Comparison of ENCODE assay signal across 1 cellular context in genomic region chr2:98734823-98735260, GRCh38.
TF ChIP-seq lines count a peak whose summit lies in the region.

No MANE protein-coding gene starts in this region.

TF ChIP-seq in HepG2, 621 proteins besides CTCF, POLR2A, EP300 and RAD21 (continued from another document and continues in another):
- TF ChIP-seq ZBED4 (CRISPR knock-in tag; IDR thresholded peaks at IDR 0.05; ENCODE audit: borderline replicate concordance) (no peak), MTF1 (CRISPR knock-in tag; IDR thresholded peaks at IDR 0.05) (no peak), KAT8 (CRISPR knock-in tag; IDR thresholded peaks at IDR 0.05) (peak; percentile 74), HCFC1 (IDR thresholded peaks at IDR 0.05; ENCODE audit: low read depth, low read length) (no peak), CERS6 (CRISPR knock-in tag; IDR thresholded peaks at IDR 0.05) (no peak), HOXA3 (CRISPR knock-in tag; IDR thresholded peaks at IDR 0.05) (peak; percentile 37; the same call in 1 of the 2 replicates), HMG20A (CRISPR knock-in tag; IDR thresholded peaks at IDR 0.05; ENCODE audit: borderline replicate concordance) (peak; percentile 94; the same call in 1 of the 2 replicates), ZSCAN12 (CRISPR knock-in tag; IDR thresholded peaks at IDR 0.05) (no peak), ATF7-NPFF (CRISPR knock-in tag; IDR thresholded peaks at IDR 0.05; ENCODE audit: low read depth) (no peak), ASH2L (IDR thresholded peaks at IDR 0.05; ENCODE audit: insufficient read length, low read depth, low read length) (peak; percentile 42), ZNF577 (CRISPR knock-in tag; IDR thresholded peaks at IDR 0.05; ENCODE audit: borderline replicate concordance, low read depth) (no peak), ZNF788 (CRISPR knock-in tag; IDR thresholded peaks at IDR 0.05; ENCODE audit: borderline replicate concordance) (no peak; the same call in 1 of the 2 replicates), CCDC6 (CRISPR knock-in tag; IDR thresholded peaks at IDR 0.05) (no peak), ZNF335 (CRISPR knock-in tag; IDR thresholded peaks at IDR 0.05) (no peak), ZSCAN30 (CRISPR knock-in tag; IDR thresholded peaks at IDR 0.05) (no peak), ZFAT (CRISPR knock-in tag; conservative IDR thresholded peaks at IDR 0.05) (no peak), RFXANK (CRISPR knock-in tag; IDR thresholded peaks at IDR 0.05) (no peak), SMARCE1 (IDR thresholded peaks at IDR 0.05; ENCODE audit: borderline replicate concordance) (no peak), BRF2 (CRISPR knock-in tag; IDR thresholded peaks at IDR 0.05) (no peak), HNRNPK (IDR thresholded peaks at IDR 0.05; ENCODE audit: low read depth, low read length, poor library complexity, severe bottlenecking) (no peak), ZNF747 (CRISPR knock-in tag; IDR thresholded peaks at IDR 0.05; ENCODE audit: borderline replicate concordance) (peak; percentile 65; the same call in 1 of the 2 replicates), PHF20 (CRISPR knock-in tag; IDR thresholded peaks at IDR 0.05) (no peak), NCOA5 (CRISPR knock-in tag; IDR thresholded peaks at IDR 0.05) (no peak), NFIC (IDR thresholded peaks at IDR 0.05; ENCODE audit: low read length) (peak; percentile 81; the same call in 1 of the 2 replicates), ARNT (IDR thresholded peaks at IDR 0.05) (no peak), MXI1 (IDR thresholded peaks at IDR 0.05; ENCODE audit: borderline replicate concordance, low read depth, low read length) (no peak), POLR2G (IDR thresholded peaks at IDR 0.05; ENCODE audit: low read depth, low read length) (peak; percentile 36; the same call in 1 of the 2 replicates), ISL2 (CRISPR knock-in tag; IDR thresholded peaks at IDR 0.05) (peak; percentile 99), SMARCC2 (IDR thresholded peaks at IDR 0.05) (no peak), DMAP1 (CRISPR knock-in tag; IDR thresholded peaks at IDR 0.05) (peak; percentile 51; the same call in 1 of the 2 replicates), RARA (CRISPR knock-in tag; IDR thresholded peaks at IDR 0.05) (peak; percentile 87), SRSF1 (optimal IDR thresholded peaks at IDR 0.05; ENCODE audit: low read depth, low read length) (no peak), TRIM24 (CRISPR knock-in tag; IDR thresholded peaks at IDR 0.05) (no peak), ZNF644 (CRISPR knock-in tag; IDR thresholded peaks at IDR 0.05; ENCODE audit: low read depth) (peak; percentile 90), ZNF235 (CRISPR knock-in tag; IDR thresholded peaks at IDR 0.05; ENCODE audit: borderline replicate concordance) (no peak), RORA (CRISPR knock-in tag; IDR thresholded peaks at IDR 0.05) (no peak), ZBTB46 (CRISPR knock-in tag; IDR thresholded peaks at IDR 0.05; ENCODE audit: borderline replicate concordance) (no peak), ZNF496 (CRISPR knock-in tag; IDR thresholded peaks at IDR 0.05; ENCODE audit: insufficient replicate concordance) (no peak), KLF16 (CRISPR knock-in tag; IDR thresholded peaks at IDR 0.05) (peak in 1 of 2 experiments; percentile 65; a peak in 2 of 4 replicates), KDM5B (CRISPR knock-in tag; IDR thresholded peaks at IDR 0.05; ENCODE audit: borderline replicate concordance) (no peak), HDAC6 (IDR thresholded peaks at IDR 0.05; ENCODE audit: low read depth, low read length) (no peak), ZNF101 (CRISPR knock-in tag; IDR thresholded peaks at IDR 0.05; ENCODE audit: borderline replicate concordance, low read depth) (no peak), EHMT2 (IDR thresholded peaks at IDR 0.05; ENCODE audit: borderline replicate concordance, low read depth, low read length) (peak; percentile 67; the same call in 1 of the 2 replicates), TFAP4 (IDR thresholded peaks at IDR 0.05; ENCODE audit: borderline replicate concordance, low read depth) (peak; percentile 65; the same call in 1 of the 2 replicates), JDP2 (CRISPR knock-in tag; IDR thresholded peaks at IDR 0.05; ENCODE audit: borderline replicate concordance) (no peak), SRSF9 (IDR thresholded peaks at IDR 0.05; ENCODE audit: borderline replicate concordance, insufficient read depth, low read depth, low read length, poor library complexity, severe bottlenecking) (no peak), ZNF558 (CRISPR knock-in tag; IDR thresholded peaks at IDR 0.05; ENCODE audit: borderline replicate concordance) (no peak)
- TF ChIP-seq, protein P1, sequence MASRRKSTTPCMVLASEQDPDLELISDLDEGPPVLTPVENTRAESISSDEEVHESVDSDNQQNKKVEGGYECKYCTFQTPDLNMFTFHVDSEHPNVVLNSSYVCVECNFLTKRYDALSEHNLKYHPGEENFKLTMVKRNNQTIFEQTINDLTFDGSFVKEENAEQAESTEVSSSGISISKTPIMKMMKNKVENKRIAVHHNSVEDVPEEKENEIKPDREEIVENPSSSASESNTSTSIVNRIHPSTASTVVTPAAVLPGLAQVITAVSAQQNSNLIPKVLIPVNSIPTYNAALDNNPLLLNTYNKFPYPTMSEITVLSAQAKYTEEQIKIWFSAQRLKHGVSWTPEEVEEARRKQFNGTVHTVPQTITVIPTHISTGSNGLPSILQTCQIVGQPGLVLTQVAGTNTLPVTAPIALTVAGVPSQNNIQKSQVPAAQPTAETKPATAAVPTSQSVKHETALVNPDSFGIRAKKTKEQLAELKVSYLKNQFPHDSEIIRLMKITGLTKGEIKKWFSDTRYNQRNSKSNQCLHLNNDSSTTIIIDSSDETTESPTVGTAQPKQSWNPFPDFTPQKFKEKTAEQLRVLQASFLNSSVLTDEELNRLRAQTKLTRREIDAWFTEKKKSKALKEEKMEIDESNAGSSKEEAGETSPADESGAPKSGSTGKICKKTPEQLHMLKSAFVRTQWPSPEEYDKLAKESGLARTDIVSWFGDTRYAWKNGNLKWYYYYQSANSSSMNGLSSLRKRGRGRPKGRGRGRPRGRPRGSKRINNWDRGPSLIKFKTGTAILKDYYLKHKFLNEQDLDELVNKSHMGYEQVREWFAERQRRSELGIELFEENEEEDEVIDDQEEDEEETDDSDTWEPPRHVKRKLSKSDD (CRISPR knock-in tag; IDR thresholded peaks at IDR 0.05; ENCODE audit: low read depth), result no peak
- TF ChIP-seq, protein P2, sequence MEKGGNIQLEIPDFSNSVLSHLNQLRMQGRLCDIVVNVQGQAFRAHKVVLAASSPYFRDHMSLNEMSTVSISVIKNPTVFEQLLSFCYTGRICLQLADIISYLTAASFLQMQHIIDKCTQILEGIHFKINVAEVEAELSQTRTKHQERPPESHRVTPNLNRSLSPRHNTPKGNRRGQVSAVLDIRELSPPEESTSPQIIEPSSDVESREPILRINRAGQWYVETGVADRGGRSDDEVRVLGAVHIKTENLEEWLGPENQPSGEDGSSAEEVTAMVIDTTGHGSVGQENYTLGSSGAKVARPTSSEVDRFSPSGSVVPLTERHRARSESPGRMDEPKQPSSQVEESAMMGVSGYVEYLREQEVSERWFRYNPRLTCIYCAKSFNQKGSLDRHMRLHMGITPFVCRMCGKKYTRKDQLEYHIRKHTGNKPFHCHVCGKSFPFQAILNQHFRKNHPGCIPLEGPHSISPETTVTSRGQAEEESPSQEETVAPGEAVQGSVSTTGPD (CRISPR knock-in tag; IDR thresholded peaks at IDR 0.05), result peak; percentile 92
- TF ChIP-seq, protein P3, sequence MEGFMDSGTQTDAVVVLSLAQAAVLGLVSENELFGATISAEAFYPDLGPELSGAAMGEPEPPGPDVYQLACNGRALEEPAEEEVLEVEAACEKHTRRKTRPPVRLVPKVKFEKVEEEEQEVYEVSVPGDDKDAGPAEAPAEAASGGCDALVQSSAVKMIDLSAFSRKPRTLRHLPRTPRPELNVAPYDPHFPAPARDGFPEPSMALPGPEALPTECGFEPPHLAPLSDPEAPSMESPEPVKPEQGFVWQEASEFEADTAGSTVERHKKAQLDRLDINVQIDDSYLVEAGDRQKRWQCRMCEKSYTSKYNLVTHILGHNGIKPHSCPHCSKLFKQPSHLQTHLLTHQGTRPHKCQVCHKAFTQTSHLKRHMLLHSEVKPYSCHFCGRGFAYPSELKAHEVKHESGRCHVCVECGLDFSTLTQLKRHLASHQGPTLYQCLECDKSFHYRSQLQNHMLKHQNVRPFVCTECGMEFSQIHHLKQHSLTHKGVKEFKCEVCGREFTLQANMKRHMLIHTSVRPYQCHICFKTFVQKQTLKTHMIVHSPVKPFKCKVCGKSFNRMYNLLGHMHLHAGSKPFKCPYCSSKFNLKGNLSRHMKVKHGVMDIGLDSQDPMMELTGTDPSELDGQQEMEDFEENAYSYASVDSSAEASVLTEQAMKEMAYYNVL (CRISPR knock-in tag; IDR thresholded peaks at IDR 0.05; ENCODE audit: borderline replicate concordance), result no peak
- TF ChIP-seq, protein P4, sequence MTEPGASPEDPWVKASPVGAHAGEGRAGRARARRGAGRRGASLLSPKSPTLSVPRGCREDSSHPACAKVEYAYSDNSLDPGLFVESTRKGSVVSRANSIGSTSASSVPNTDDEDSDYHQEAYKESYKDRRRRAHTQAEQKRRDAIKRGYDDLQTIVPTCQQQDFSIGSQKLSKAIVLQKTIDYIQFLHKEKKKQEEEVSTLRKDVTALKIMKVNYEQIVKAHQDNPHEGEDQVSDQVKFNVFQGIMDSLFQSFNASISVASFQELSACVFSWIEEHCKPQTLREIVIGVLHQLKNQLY (CRISPR knock-in tag; IDR thresholded peaks at IDR 0.05), result peak; percentile 69
